ENCODE assay signal across 15 cellular contexts in genomic region chr2:10256031-10256524, GRCh38.
"Had no signal": no experiment of that assay in that cellular context is flagged by ENCODE, and none has a peak within 500 bp of the region (broad histone marks: within the 10 kb centered on the region; RNA-seq: fewer than 3 reads in every experiment).

No MANE protein-coding gene starts in this region.

- H3K36me3 ChIP-seq: esophagus muscularis mucosa, gastroesophageal sphincter, suprapubic skin, transverse colon, vagina had no signal

- H3K36me3 Mint-ChIP-seq: activated naive CD8-positive, alpha-beta T cell had no signal

- DNase-seq: activated CD4-positive, alpha-beta T cell treated with anti-CD3 and anti-CD28 coated beads, Interleukin-2, amount 10 ng/mL, durations not matched to agents 7 days and 5 days; activated gamma-delta T cell; effector CD8-positive, alpha-beta T cell; transverse colon had no signal

- H3K9me3 Mint-ChIP-seq: T-helper 1 cell treated with Interleukin-12 subunit alpha and Interleukin-12 subunit beta and Interleukin-4 antibody, amounts not matched to agents 30 μg/mL and 1 μg/mL, for 36 hours had no signal

- H3K27me3 Mint-ChIP-seq: activated naive CD8-positive, alpha-beta T cell; stimulated activated naive CD8-positive, alpha-beta T cell treated with anti-CD3 and anti-CD28 coated beads, Interleukin-15, Interleukin-2, amounts not matched to agents 100 ng/mL and 50 ng/mL, for 24 hours had no signal

- H3K27ac Mint-ChIP-seq: activated CD4-positive, alpha-beta T cell treated with anti-CD3 and anti-CD28 coated beads, Interleukin-2, amount 10 ng/mL, durations not matched to agents 7 days and 5 days; activated naive CD8-positive, alpha-beta T cell; dendritic cell treated with granulocyte-macrophage colony-stimulating factor and Interleukin-4, amounts not matched to agents 40 ng/mL and 50 ng/mL, for 4 days; stimulated activated naive CD8-positive, alpha-beta T cell treated with anti-CD3 and anti-CD28 coated beads, Interleukin-15, Interleukin-2, amounts not matched to agents 100 ng/mL and 50 ng/mL, for 24 hours; T-helper 1 cell treated with Interleukin-12 subunit alpha and Interleukin-12 subunit beta and Interleukin-4 antibody, amounts not matched to agents 30 μg/mL and 1 μg/mL, for 36 hours had no signal

- H3K4me3 Mint-ChIP-seq: activated CD4-positive, alpha-beta T cell treated with anti-CD3 and anti-CD28 coated beads, Interleukin-2, amount 10 ng/mL, durations not matched to agents 7 days and 5 days; activated naive CD8-positive, alpha-beta T cell; dendritic cell treated with granulocyte-macrophage colony-stimulating factor and Interleukin-4, amounts not matched to agents 40 ng/mL and 50 ng/mL, for 4 days; stimulated activated naive CD8-positive, alpha-beta T cell treated with anti-CD3 and anti-CD28 coated beads, Interleukin-15, Interleukin-2, amounts not matched to agents 100 ng/mL and 50 ng/mL, for 24 hours; T-helper 1 cell treated with Interleukin-12 subunit alpha and Interleukin-12 subunit beta and Interleukin-4 antibody, amounts not matched to agents 30 μg/mL and 1 μg/mL, for 36 hours had no signal

- ATAC-seq: activated CD4-positive, CD25-positive, alpha-beta regulatory T cell treated with anti-CD3 and anti-CD28 coated beads, Interleukin-2, amount 50 U/mL, for 24 hours; gastroesophageal sphincter; left lobe of liver had no signal

- H3K9ac ChIP-seq: parathyroid adenoma had no signal

- H3K27me3 ChIP-seq: esophagus muscularis mucosa, gastroesophageal sphincter, suprapubic skin, transverse colon, vagina had no signal

- H3K4me1 ChIP-seq: esophagus muscularis mucosa, gastroesophageal sphincter, parathyroid adenoma, suprapubic skin had no signal

- H3K4me3 ChIP-seq: esophagus muscularis mucosa, gastroesophageal sphincter, suprapubic skin, transverse colon, vagina had no signal

- H2AFZ ChIP-seq: parathyroid adenoma had no signal

- H3K27ac ChIP-seq: esophagus muscularis mucosa, gastroesophageal sphincter, parathyroid adenoma, suprapubic skin, transverse colon, vagina had no signal

- H3K9me3 ChIP-seq: esophagus muscularis mucosa, gastroesophageal sphincter, suprapubic skin, transverse colon, vagina had no signal
